10 cellular contexts compared by ENCODE assay signal in the genomic region with DNA sequence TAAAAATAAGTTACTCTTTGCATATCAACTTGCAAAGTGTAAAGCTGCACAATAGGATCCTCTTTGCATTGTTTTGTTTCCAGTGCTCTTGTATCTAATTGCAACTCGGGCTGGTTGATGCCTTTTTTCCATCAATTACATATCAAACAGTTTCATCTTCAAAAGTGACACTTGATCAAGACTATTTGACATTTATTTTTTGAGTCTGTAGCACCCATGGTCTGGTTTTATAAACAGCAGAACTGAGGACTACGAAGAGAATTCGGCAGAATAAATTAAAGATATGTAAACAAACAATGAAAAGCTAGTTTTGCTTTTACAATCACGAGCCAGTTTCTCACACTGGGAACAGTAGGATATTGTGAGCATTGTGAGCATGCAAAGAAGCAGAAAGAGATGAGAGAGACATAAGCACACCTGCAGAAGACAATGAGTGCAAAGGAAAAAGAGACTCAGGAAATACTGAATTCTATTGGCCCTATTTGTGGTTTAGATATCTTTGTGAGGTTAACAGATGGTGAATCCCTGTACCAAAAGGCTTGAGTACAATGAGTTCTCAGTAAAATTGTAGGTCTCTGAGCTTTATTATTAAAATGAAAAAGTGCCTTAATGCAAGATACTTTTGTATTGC. TPM values are rescaled to one million over a fixed set of nuclear protein-coding genes. Genes with fewer than 3 reads are reported as not detected.
A peak's percentile ranks its signal among the peaks of the same experiment; 100 is the strongest.
DNase-seq lines count a peak whose midpoint lies in the region; ATAC-seq, FAIRE-seq and TF ChIP-seq lines count a peak whose summit lies in the region.
"Had no signal": no experiment of that assay in that cellular context is flagged by ENCODE, and none has a peak within 500 bp of the region (broad histone marks: within the 10 kb centered on the region; RNA-seq: fewer than 3 reads in every experiment).

No MANE protein-coding gene starts in this region.

- no peak overlapping the region for H3K27ac ChIP-seq in BLaER1
- no peak overlapping the region for H3K27ac ChIP-seq in PC-3 (ENCODE audit: low read length)
- H3K27ac ChIP-seq in tibial nerve: no peak overlapping the region

- H4K20me1 ChIP-seq in BLaER1 (no peaks in the 10 kb centered on the region), PC-3 (ENCODE audit: low read length) (no peaks in the 10 kb centered on the region)

- H3K27me3 Mint-ChIP-seq in CD14-positive monocyte (ENCODE audit: low read depth in 3 of 3): peaks cover 0 to 4% (median 0%) of the 10 kb centered on the region in 3 donors

- no peak overlapping the region for H3K4me3 Mint-ChIP-seq in CD14-positive monocyte

- H3K36me3 ChIP-seq in BLaER1: no peaks in the 10 kb centered on the region
- no peaks in the 10 kb centered on the region for H3K36me3 ChIP-seq in PC-3 (ENCODE audit: low read depth, low read length)
- H3K36me3 ChIP-seq in tibial nerve: no peaks in the 10 kb centered on the region

- TF ChIP-seq POLR2A in tibial nerve (IDR thresholded peaks at IDR 0.05) (no peak), H54 (IDR thresholded peaks at IDR 0.05; ENCODE audit: low read depth, low read length) (no peak)

- DNase-seq in PC-3: no peak
- peak; percentile 27 for DNase-seq in fibroblast of villous mesenchyme (ENCODE audit: low read depth)
- no peak for DNase-seq in tibial nerve (ENCODE audit: low spot score in 2 of 2)
- DNase-seq in H54 (ENCODE audit: insufficient read length, low spot score): no peak
- DNase-seq in CD14-positive monocyte (ENCODE audit: low spot score): no peak
- no peak for DNase-seq in hepatic stellate cell (ENCODE audit: low spot score)
- DNase-seq: activated CD4-positive, alpha-beta T cell treated with anti-CD3 and anti-CD28 coated beads for 1 hour; EL had no signal

- TF ChIP-seq EP300 in tibial nerve (IDR thresholded peaks at IDR 0.05): no peak

- no peak overlapping the region for H3K27ac Mint-ChIP-seq in CD14-positive monocyte

- CTCF ChIA-PET in PC-3 (lab: Charles Lee): interaction anchor here (0.7 kb wide), 1 partner anchor 124 kb away, joined by 6 read pairs; no protein-coding TSS in a partner anchor

- H2AFZ ChIP-seq in PC-3 (ENCODE audit: low read length): no peak overlapping the region

- no peak for TF ChIP-seq CTCF in PC-3 (conservative IDR thresholded peaks at IDR 0.05; ENCODE audit: low read depth, low read length)
- no peak for TF ChIP-seq CTCF in fibroblast of villous mesenchyme (IDR thresholded peaks at IDR 0.05; ENCODE audit: insufficient read depth, low read depth, low read length)
- no peak for TF ChIP-seq CTCF in tibial nerve (IDR thresholded peaks at IDR 0.05)
- TF ChIP-seq CTCF in CD14-positive monocyte (IDR thresholded peaks at IDR 0.05): no peak

- H3K4me2 ChIP-seq in BLaER1: peak overlapping the region; percentile 32
- H3K4me2 ChIP-seq in PC-3 (ENCODE audit: low read length): 0 out of 2 replicates have a peak overlapping the region, but pooled peaks have one; percentile 11

- H3K27me3 ChIP-seq in BLaER1 (no peaks in the 10 kb centered on the region), PC-3 (ENCODE audit: low read length) (no peaks in the 10 kb centered on the region), tibial nerve (no peaks in the 10 kb centered on the region)

- no peaks in the 10 kb centered on the region for H3F3A ChIP-seq in PC-3 (ENCODE audit: low read length, unreplicated experiment)

- H3K36me3 Mint-ChIP-seq in CD14-positive monocyte: peaks cover 0 to 5% of the 10 kb centered on the region in 2 donors

- H3K9me3 ChIP-seq in BLaER1: peaks cover 9% of the 10 kb centered on the region
- H3K9me3 ChIP-seq in PC-3 (ENCODE audit: low read length): no peaks in the 10 kb centered on the region
- H3K9me3 ChIP-seq in tibial nerve: peaks cover 0 to 7% (median 0%) of the 10 kb centered on the region in 4 donors

- POLR2A ChIA-PET in PC-3 (lab: Charles Lee; ENCODE audit: unreplicated experiment): interaction anchor here (0.6 kb wide), 1 partner anchor 124 kb away, joined by 3 read pairs; no protein-coding TSS in a partner anchor

- no peak overlapping the region for H3K9ac ChIP-seq in BLaER1
- H3K9ac ChIP-seq in PC-3 (ENCODE audit: low read length): no peak overlapping the region

- H3K9me2 ChIP-seq in PC-3 (replicated peaks; ENCODE audit: low read length): no peaks in the 10 kb centered on the region

- intact Hi-C loops in PC-3 (cut with micrococcal nuclease): no loop called here
- intact Hi-C loops in CD14-positive monocyte (cut with micrococcal nuclease): no loop called here

- ATAC-seq in GM18867 (IDR thresholded peaks at IDR 0.05; ENCODE audit: unreplicated experiment): peak; percentile 29
- ATAC-seq in PC-3: no peak

- H3K4me3 ChIP-seq in BLaER1 (no peak overlapping the region), PC-3 (ENCODE audit: low read length) (no peak overlapping the region), fibroblast of villous mesenchyme (ENCODE audit: low read depth, low read length) (no peak overlapping the region), tibial nerve (no peak overlapping the region)

- no peak for FAIRE-seq in H54 (lab: Jason Lieb, UNC)

- no TSS peak for BruUV-seq in PC-3 (replicated peaks; lab: Mats Ljungman, UMichigan)

- 23 to 34% methylated on average over 4 of the region's 4 CpGs for WGBS in tibial nerve, 2 donors

- peaks cover 0 to 7% (median 3%) of the 10 kb centered on the region in 7 donors for H3K9me3 Mint-ChIP-seq in CD14-positive monocyte

- peaks cover 12% of the 10 kb centered on the region for H3K4me1 ChIP-seq in BLaER1
- H3K4me1 ChIP-seq in PC-3 (ENCODE audit: insufficient read depth, low read length): peaks cover 5% of the 10 kb centered on the region; the same call in 1 of the 2 replicates
- H3K4me1 ChIP-seq in tibial nerve: peaks cover 0 to 25% (median 0%) of the 10 kb centered on the region in 4 donors

- no peaks in the 10 kb centered on the region for H3K79me2 ChIP-seq in PC-3 (ENCODE audit: low read length)

- no peaks in the 10 kb centered on the region for H3K4me1 Mint-ChIP-seq in CD14-positive monocyte

RNA-seq across cellular contexts. Expression of gene RPL5, which starts 45.4 kb away (rescaled TPM):
- total RNA-seq in PC-3 (2014; rRNA removed): 1,246 and 1,285 TPM in 2 replicates
- total RNA-seq in fibroblast of villous mesenchyme: 920 and 947 TPM in 2 replicates
- 1,000 to 10,000 TPM; 1,387 to 1,574 (median 1,436) TPM for total RNA-seq in tibial nerve
- 100 to 1,000 TPM; 921 to 953 TPM for polyA plus RNA-seq in CD14-positive monocyte
